8 cellular contexts compared by ENCODE assay signal in the genomic region with DNA sequence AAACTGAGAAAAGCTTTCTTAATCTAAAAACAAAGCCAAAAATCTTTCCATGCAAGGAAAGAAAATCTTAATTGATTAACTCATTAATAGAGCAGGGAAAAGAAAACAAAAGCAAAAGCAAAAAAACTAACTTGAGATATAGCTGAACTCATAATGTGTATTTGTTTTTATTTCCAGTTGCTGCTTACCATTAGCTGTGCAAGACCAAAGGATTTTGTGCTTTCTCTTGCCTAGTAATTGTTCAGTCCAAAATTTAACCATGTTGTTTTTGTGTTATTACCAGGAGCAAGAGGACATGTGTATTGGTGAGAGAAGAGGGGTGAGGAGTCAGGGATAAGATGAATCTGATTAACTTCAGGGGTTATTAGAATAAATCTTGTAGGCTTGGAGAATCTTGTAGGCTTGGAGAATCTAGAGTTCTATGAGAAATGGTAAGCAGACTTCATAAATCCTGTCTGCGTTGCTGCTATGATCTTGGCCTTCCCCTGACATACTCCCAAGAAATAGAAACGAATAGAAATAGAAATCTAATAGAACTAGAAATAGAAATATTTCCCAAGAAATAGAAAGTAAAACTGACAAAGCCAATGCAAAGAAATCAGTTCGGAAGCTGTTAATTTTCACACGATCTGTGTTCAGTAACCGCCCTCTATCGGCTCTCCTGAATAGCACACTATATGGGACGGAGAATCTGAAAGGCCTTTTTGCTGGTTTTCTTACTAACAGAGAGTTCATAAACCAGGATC.
DNase-seq lines count a peak whose midpoint lies in the region; ATAC-seq, FAIRE-seq and TF ChIP-seq lines count a peak whose summit lies in the region.

No MANE protein-coding gene starts in this region.

- no peaks in the 10 kb centered on the region for H3K9me3 Mint-ChIP-seq in MCF 10A (ENCODE audit: unreplicated experiment)
- peaks cover 1% of the 10 kb centered on the region for H3K9me3 Mint-ChIP-seq in stimulated activated memory B cell treated with anti-CD40 and anti-IgM and Interleukin-4, amounts not matched to agents 10 μg/mL and 1 μg/mL and 100 μg/mL, for 72 hours

- intact Hi-C loops in MCF 10A (cut with micrococcal nuclease), result loop anchor here (1.0 to 2.0 kb wide), 3 partner anchors 46 to 106 kb away; no protein-coding TSS in a partner anchor

- H3K4me1 Mint-ChIP-seq in MCF 10A (ENCODE audit: insufficient read depth, unreplicated experiment), result peaks cover 21% of the 10 kb centered on the region
- peaks cover 34% of the 10 kb centered on the region for H3K4me1 Mint-ChIP-seq in stimulated activated memory B cell treated with anti-CD40 and anti-IgM and Interleukin-4, amounts not matched to agents 10 μg/mL and 1 μg/mL and 100 μg/mL, for 72 hours

- DNase-seq in DMS153 (lab: John Stamatoyannopoulos, UW), result peak; percentile 52
- peak; percentile 74 for DNase-seq in HT1080 (ENCODE audit: low read depth)
- peak; percentile 45 for DNase-seq in SHP77 treated with DMSO at 0.1 percent for 48 hours (lab: John Stamatoyannopoulos, UW)
- DNase-seq in MCF 10A (ENCODE audit: unreplicated experiment), result peak; percentile 80
- DNase-seq in effector CD8-positive, alpha-beta T cell (lab: John Stamatoyannopoulos, UW), result no peak

- H3K4me3 Mint-ChIP-seq in MCF 10A (ENCODE audit: unreplicated experiment), result peak overlapping the region; percentile 55
- H3K4me3 Mint-ChIP-seq in stimulated activated memory B cell treated with anti-CD40 and anti-IgM and Interleukin-4, amounts not matched to agents 10 μg/mL and 1 μg/mL and 100 μg/mL, for 72 hours, result peak overlapping the region; percentile 77

- peak; percentile 41 for ATAC-seq in GM19455 (IDR thresholded peaks at IDR 0.05; ENCODE audit: unreplicated experiment)
- ATAC-seq in stimulated activated memory B cell treated with anti-CD40 and anti-IgM and Interleukin-4, amounts not matched to agents 10 μg/mL and 1 μg/mL and 100 μg/mL, for 72 hours, result no peak

- BruUV-seq in MCF 10A (replicated peaks; lab: Mats Ljungman, UMichigan), result no TSS peak

- CTCF ChIA-PET in MCF 10A (lab: Yijun Ruan, JAX), result interaction anchor here (0.6 to 4.9 kb wide), 60 partner anchors 8 to 263 kb away, joined by 3 to 42 read pairs (median 4); a partner anchor contains a TSS

- H3K27me3 Mint-ChIP-seq in MCF 10A (ENCODE audit: insufficient read depth, unreplicated experiment), result no peaks in the 10 kb centered on the region
- H3K27me3 Mint-ChIP-seq in stimulated activated memory B cell treated with anti-CD40 and anti-IgM and Interleukin-4, amounts not matched to agents 10 μg/mL and 1 μg/mL and 100 μg/mL, for 72 hours, result no peaks in the 10 kb centered on the region

- H3K27ac Mint-ChIP-seq in MCF 10A (ENCODE audit: low read depth, unreplicated experiment), result no peak overlapping the region
- peak overlapping the region; percentile 56 for H3K27ac Mint-ChIP-seq in stimulated activated memory B cell treated with anti-CD40 and anti-IgM and Interleukin-4, amounts not matched to agents 10 μg/mL and 1 μg/mL and 100 μg/mL, for 72 hours

- peak; percentile 93 for FAIRE-seq in islet of Langerhans (lab: Jason Lieb, UNC)

- peak; percentile 84 for TF ChIP-seq CTCF in MCF 10A (IDR thresholded peaks at IDR 0.05; ENCODE audit: unreplicated experiment)

- POLR2A ChIA-PET in MCF 10A (lab: Yijun Ruan, JAX), result interaction anchor here (0.6 to 3.7 kb wide), 20 partner anchors 9 to 854 kb away, joined by 3 to 45 read pairs (median 4); a partner anchor contains a TSS

- no peaks in the 10 kb centered on the region for H3K36me3 Mint-ChIP-seq in MCF 10A (ENCODE audit: insufficient read depth, unreplicated experiment)
- H3K36me3 Mint-ChIP-seq in stimulated activated memory B cell treated with anti-CD40 and anti-IgM and Interleukin-4, amounts not matched to agents 10 μg/mL and 1 μg/mL and 100 μg/mL, for 72 hours, result peaks cover 6% of the 10 kb centered on the region
